Comparison of ENCODE assay signal across 23 cellular contexts in the genomic region with DNA sequence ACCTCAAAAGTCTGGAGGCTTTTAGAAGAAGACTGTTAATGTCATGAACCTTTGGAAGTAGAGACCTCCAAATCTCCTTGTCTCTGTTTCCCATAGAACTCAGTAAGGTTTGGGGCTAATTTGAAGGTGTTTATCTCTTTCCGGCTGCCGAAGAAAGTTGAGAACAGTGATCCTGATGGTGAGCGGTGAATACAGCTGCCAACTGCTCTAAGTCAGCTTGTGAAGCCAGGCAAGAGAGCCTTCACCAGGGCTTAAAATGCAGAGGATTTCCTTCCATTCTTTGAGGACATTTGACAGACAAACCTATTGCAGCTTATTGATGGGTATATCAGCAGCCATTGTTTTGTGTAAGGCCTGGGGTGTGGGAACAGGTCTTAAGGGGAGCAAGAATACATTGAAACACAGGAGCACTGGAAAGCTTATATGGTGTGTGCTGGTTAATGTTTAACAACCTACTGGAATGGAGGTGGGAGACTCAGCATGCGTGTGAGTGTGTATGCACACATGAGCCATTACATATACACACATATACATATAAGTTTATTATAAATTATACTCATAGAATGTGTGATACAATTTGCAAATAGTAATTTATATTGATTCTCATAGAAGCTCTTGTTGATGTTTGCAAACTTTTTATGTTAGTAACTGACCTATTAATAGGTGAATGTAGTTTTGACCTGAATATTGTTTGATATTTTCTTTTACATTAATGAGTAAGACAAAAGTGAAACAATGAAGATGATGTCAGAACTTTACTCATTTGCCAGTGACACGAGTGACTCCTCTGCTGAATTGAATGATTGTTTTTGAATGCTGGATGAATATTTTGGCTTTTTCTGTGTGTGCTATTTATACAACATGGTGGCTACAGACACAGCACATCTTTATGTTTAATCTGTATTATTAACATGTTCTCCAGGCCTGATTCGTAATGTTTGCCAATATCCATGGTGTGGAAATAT. TPM values are rescaled to one million over a fixed set of nuclear protein-coding genes. Genes with fewer than 3 reads are reported as not detected.
A peak's percentile ranks its signal among the peaks of the same experiment; 100 is the strongest.
DNase-seq lines count a peak whose midpoint lies in the region; ATAC-seq, FAIRE-seq and TF ChIP-seq lines count a peak whose summit lies in the region.
"Had no signal": no experiment of that assay in that cellular context is flagged by ENCODE, and none has a peak within 500 bp of the region (broad histone marks: within the 10 kb centered on the region; RNA-seq: fewer than 3 reads in every experiment).

No MANE protein-coding gene starts in this region.

- no peaks in the 10 kb centered on the region for H3K79me2 ChIP-seq in K562 (ENCODE audit: control insufficient read depth, insufficient read depth, low read length)

- CTCF ChIA-PET in K562 (lab: Yijun Ruan, JAX; ENCODE audit: low intra/inter-chr PET ratio) = no interaction called here

- in situ Hi-C loops in K562 (cut with MboI) = no loop called here

- H3K27ac Mint-ChIP-seq in nephron = peak overlapping the region; percentile 70 to 89 (median 83)
- H3K27ac Mint-ChIP-seq: activated T-helper 2 cell treated with anti-CD3 and anti-CD28 coated beads, Interferon-gamma antibody, Interleukin-2, Interleukin-4, amounts not matched to agents 10 μg/mL and 5 μg/mL and 100 μg/mL, durations not matched to agents 14 hours and 24 hours and 36 hours; naive thymus-derived CD8-positive, alpha-beta T cell; stimulated activated naive CD8-positive, alpha-beta T cell treated with anti-CD3 and anti-CD28 coated beads, Interleukin-15, amount 100 ng/mL, for 72 hours had no signal

- H3K4me1 Mint-ChIP-seq in nephron = peaks cover 41% of the 10 kb centered on the region

- no peak overlapping the region for H3K4me2 ChIP-seq in K562 (ENCODE audit: insufficient read depth, low read length)

- no peak for TF ChIP-seq EP300 in K562 (IDR thresholded peaks at IDR 0.05; ENCODE audit: low read length)

- no peaks in the 10 kb centered on the region for H4K20me1 ChIP-seq in K562 (replicated peaks; ENCODE audit: control insufficient read depth, insufficient read depth, low read length)

- H3K4me3 ChIP-seq in heart right ventricle = no peak overlapping the region
- H3K4me3 ChIP-seq in K562 = no peak overlapping the region
- no peak overlapping the region for H3K4me3 ChIP-seq in thymus (ENCODE audit: low read length)
- H3K4me3 ChIP-seq: adrenal gland, psoas muscle, vagina had no signal

- BruUV-seq in K562 (replicated peaks; lab: Mats Ljungman, UMichigan) = no TSS peak

- peak; percentile 11 for FAIRE-seq in K562 (lab: Jason Lieb, UNC)
- FAIRE-seq: endometrium had no signal

- intact Hi-C loops in heart right ventricle (cut with DNase I) (no loop called here), Right ventricle myocardium superior (cut with DNase I) (no loop called here), K562 (cut with micrococcal nuclease) (no loop called here)

- no peak for ATAC-seq in heart right ventricle
- ATAC-seq in Right ventricle myocardium superior (ENCODE audit: poor library complexity) = no peak
- no peak for ATAC-seq in K562
- ATAC-seq: naive thymus-derived CD8-positive, alpha-beta T cell; psoas muscle; SK-N-SH treated with all-trans-retinoic acid at 6 μM for 48 hours; stimulated activated naive CD8-positive, alpha-beta T cell treated with anti-CD3 and anti-CD28 coated beads, Interleukin-15, amount 100 ng/mL, for 72 hours had no signal

- H3K4me1 ChIP-seq in heart right ventricle (peaks cover 0 to 81% (median 39%) of the 10 kb centered on the region in 9 donors), K562 (replicated peaks in 1 of 2; ENCODE audit: control insufficient read depth in 2 of 2, insufficient read depth in 2 of 2, low read length in 2 of 2) (no peaks in the 10 kb centered on the region), thymus (ENCODE audit: control insufficient read depth, insufficient read depth, low read length) (peaks cover 71% of the 10 kb centered on the region)
- H3K4me1 ChIP-seq: adrenal gland, psoas muscle, vagina had no signal

- peaks cover 19% of the 10 kb centered on the region for H3K36me3 Mint-ChIP-seq in nephron (ENCODE audit: low read depth)
- H3K36me3 Mint-ChIP-seq: naive thymus-derived CD8-positive, alpha-beta T cell had no signal

- H3K27ac ChIP-seq in heart right ventricle = peak overlapping the region in 7 of 10 donors; percentile 2 to 58 (median 50)
- H3K27ac ChIP-seq in K562 (ENCODE audit: extremely low read depth, low read depth, low read length) = no peak overlapping the region
- H3K27ac ChIP-seq in thymus (ENCODE audit: low read depth) = peak overlapping the region; percentile 55
- H3K27ac ChIP-seq: adrenal gland, psoas muscle, vagina, VCaP had no signal

- POLR2A ChIA-PET in K562 (lab: Yijun Ruan, JAX) = interaction anchor here (0.6 kb wide), 1 partner anchor 19 kb away, joined by 3 read pairs; no protein-coding TSS in a partner anchor

- no peaks in the 10 kb centered on the region for H3K27me3 ChIP-seq in heart right ventricle
- H3K27me3 ChIP-seq in K562 (ENCODE audit: control insufficient read depth in 2 of 2, insufficient read depth in 2 of 2, low read length in 2 of 2) = peaks cover 10 to 20% of the 10 kb centered on the region in 2 experiments
- no peaks in the 10 kb centered on the region for H3K27me3 ChIP-seq in thymus (ENCODE audit: control insufficient read depth, insufficient read depth)
- H3K27me3 ChIP-seq: adrenal gland, vagina had no signal

- H3K9ac ChIP-seq in K562 (ENCODE audit: insufficient read depth in 1 of 2, low read depth in 2 of 2, low read length in 2 of 2) = no peak overlapping the region

- no peaks in the 10 kb centered on the region for H3K9me3 Mint-ChIP-seq in nephron
- H3K9me3 Mint-ChIP-seq: activated T-helper 2 cell treated with anti-CD3 and anti-CD28 coated beads, Interferon-gamma antibody, Interleukin-2, Interleukin-4, amounts not matched to agents 10 μg/mL and 5 μg/mL and 100 μg/mL, durations not matched to agents 14 hours and 24 hours and 36 hours; naive thymus-derived CD8-positive, alpha-beta T cell; stimulated activated naive CD8-positive, alpha-beta T cell treated with anti-CD3 and anti-CD28 coated beads, Interleukin-15, amount 100 ng/mL, for 72 hours had no signal

- H3K9me1 ChIP-seq in K562 (ENCODE audit: control insufficient read depth, insufficient read depth, low read length) = no peaks in the 10 kb centered on the region

- peak overlapping the region in 1 of 3 experiments; percentile 3 for H3K4me3 Mint-ChIP-seq in nephron
- H3K4me3 Mint-ChIP-seq: naive thymus-derived CD8-positive, alpha-beta T cell; stimulated activated naive CD8-positive, alpha-beta T cell treated with anti-CD3 and anti-CD28 coated beads, Interleukin-15, amount 100 ng/mL, for 72 hours had no signal

- TF ChIP-seq CTCF in heart right ventricle (IDR thresholded peaks at IDR 0.05) (no peak), K562 (IDR thresholded peaks at IDR 0.05 in 2 of 3, conservative IDR thresholded peaks at IDR 0.05 in 1 of 3; ENCODE audit: insufficient read depth in 2 of 3, low read depth in 1 of 3, low read length in 3 of 3) (no peak), nephron (IDR thresholded peaks at IDR 0.05; ENCODE audit: unreplicated experiment in 3 of 3) (no peak)

- no peak for TF ChIP-seq POLR2A in K562 (conservative IDR thresholded peaks at IDR 0.05)

- H3K36me3 ChIP-seq in heart right ventricle (no peaks in the 10 kb centered on the region), K562 (ENCODE audit: control insufficient read depth, insufficient read depth, low read length) (no peaks in the 10 kb centered on the region), thymus (ENCODE audit: control insufficient read depth, insufficient read depth) (peaks cover 7% of the 10 kb centered on the region)
- H3K36me3 ChIP-seq: adrenal gland, vagina had no signal

- no peaks in the 10 kb centered on the region for H3K9me3 ChIP-seq in heart right ventricle
- no peaks in the 10 kb centered on the region for H3K9me3 ChIP-seq in K562 (replicated peaks; ENCODE audit: control insufficient read depth, insufficient read depth, low read depth, low read length)
- no peaks in the 10 kb centered on the region for H3K9me3 ChIP-seq in thymus (ENCODE audit: control insufficient read depth)
- H3K9me3 ChIP-seq: adrenal gland, psoas muscle, vagina had no signal

- DNase-seq in heart right ventricle (no peak), Right ventricle myocardium superior (no peak), K562 (ENCODE audit: extremely low read depth in 1 of 4, low spot score in 3 of 4) (no peak), glomerular visceral epithelial cell (ENCODE audit: extremely low spot score) (no peak), Ammon's horn (ENCODE audit: low spot score) (no peak), cerebellum (ENCODE audit: low spot score) (no peak)
- DNase-seq: adrenal gland; cerebellar nuclear complex; foreskin fibroblast; HCEC 1CT; KG1; naive thymus-derived CD8-positive, alpha-beta T cell; NCI-H1092 treated with DMSO at 0.1 percent for 48 hours; psoas muscle; stimulated activated naive CD8-positive, alpha-beta T cell treated with anti-CD3 and anti-CD28 coated beads, Interleukin-15, amount 100 ng/mL, for 72 hours had no signal

- no peaks in the 10 kb centered on the region for H3K27me3 Mint-ChIP-seq in nephron (ENCODE audit: low read depth)

- no peak overlapping the region for H2AFZ ChIP-seq in K562 (ENCODE audit: low read depth, low read length)

- WGBS in heart right ventricle, 2 donors = 64 to 75% methylated on average over 6 of the region's 6 CpGs
- 5% methylated on average over 6 of the region's 6 CpGs for WGBS in K562 (ENCODE audit: insufficient coverage, low coverage, missing lambda C conversion rate)
- 95% methylated on average over 6 of the region's 6 CpGs for WGBS in thymus

- TF ChIP-seq RAD21 in K562 (CRISPR knock-in tag; conservative IDR thresholded peaks at IDR 0.05 in 1 of 2, IDR thresholded peaks at IDR 0.05 in 1 of 2) = no peak

RNA-seq across cellular contexts. Expression of a gene that starts 18.1 kb away (rescaled TPM):
- 10 to 100 TPM in 5 of 10 donors, 1 to 10 TPM in 5; 7.6 to 22.2 (median 9.6) TPM for total RNA-seq in heart right ventricle
- polyA plus RNA-seq in heart right ventricle = 1 to 10 TPM; 2.6 to 3.2 TPM
- 7.3 TPM for total RNA-seq in Right ventricle myocardium superior
- not detected in 2 replicates for total RNA-seq in K562 (2011; cell fraction: chromatin; rRNA removed; ENCODE audit: low replicate concordance)
- total RNA-seq in K562 (2011; cell fraction: nucleolus; rRNA removed) = not detected in 2 replicates
- total RNA-seq in K562 (2011; cell fraction: nucleoplasm; rRNA removed) = not detected in 2 replicates
- not detected in 2 replicates for total RNA-seq in K562 (2014; rRNA removed)
- not detected in 2 replicates for total RNA-seq in K562 (2014; rRNA removed; fragmentation: Illumina TruSeq; extraction: Trizol)
- total RNA-seq in K562 (2015; rRNA removed; fragmentation: Illumina TruSeq; extraction: Trizol) = not detected in 2 replicates
- total RNA-seq in K562 (2021) = 0.16 TPM in 1 of 2 replicates, not detected in the other
- polyA plus RNA-seq in K562 (2011; rRNA removed) = not detected in 2 replicates
- polyA plus RNA-seq in K562 (2011; cell fraction: cytosol; rRNA removed) = not detected in 2 replicates
- not detected in 2 replicates for polyA plus RNA-seq in K562 (2011; cell fraction: nucleus; rRNA removed)
- 0.06 TPM in 1 of 2 replicates, not detected in the other for polyA plus RNA-seq in K562 (2012)
- polyA plus RNA-seq in K562 (2014; fragmentation: Illumina TruSeq; extraction: Trizol) = not detected in 2 replicates
- polyA plus RNA-seq in K562 (2014; fragmentation: Nextera tagmentation; extraction: Ambion mirVana) = under 1 TPM in 1 of 2 experiments, not detected in 1; 0.03 TPM
- 0.03 TPM in 1 of 2 replicates, not detected in the other for polyA plus RNA-seq in K562 (2014; rRNA removed)
- not detected in 2 replicates for polyA minus RNA-seq in K562 (2011; rRNA and poly(A)+ RNA removed)
- polyA minus RNA-seq in K562 (2011; cell fraction: cytosol; rRNA and poly(A)+ RNA removed) = not detected in 2 replicates
- polyA minus RNA-seq in K562 (2011; cell fraction: nucleus; rRNA and poly(A)+ RNA removed) = not detected in 2 replicates
- 10.0 TPM for polyA plus RNA-seq in thymus
- 45.2 TPM for total RNA-seq in cerebellum
- total RNA-seq: G401 had no signal
